In genomic region chr6:166997348-166997747, GRCh38 we compare ENCODE assay signal across 1 cellular context.
TF ChIP-seq lines count a peak whose summit lies in the region.

No MANE protein-coding gene starts in this region.

TF ChIP-seq in GM23338, 12 proteins besides CTCF, POLR2A, EP300 and RAD21 (continued from another document):
- TF ChIP-seq ZNF462 (CRISPR knock-in tag; IDR thresholded peaks at IDR 0.05): no peak
- no peak for TF ChIP-seq ZNF331 (CRISPR knock-in tag; IDR thresholded peaks at IDR 0.05; ENCODE audit: low read depth)
